In genomic region chr1:197917553-197917812, GRCh38 we compare ENCODE assay signal across 8 cellular contexts. TPM values are rescaled to one million over a fixed set of nuclear protein-coding genes. Genes with fewer than 3 reads are reported as not detected.
DNase-seq lines count a peak whose midpoint lies in the region; ATAC-seq lines count a peak whose summit lies in the region.

No MANE protein-coding gene starts in this region.

- H3K4me1 Mint-ChIP-seq in T-cell, result peaks cover 76 to 82% (median 80%) of the 10 kb centered on the region in 3 donors
- H3K4me1 Mint-ChIP-seq in stimulated activated effector memory CD8-positive, alpha-beta T cell treated with anti-CD3 and anti-CD28 coated beads, Interleukin-12 subunit alpha, Interleukin-12 subunit beta, amount 100 ng/mL, for 72 hours, result peaks cover 78% of the 10 kb centered on the region

- peaks cover 99 to 100% of the 10 kb centered on the region in 2 donors for H3K27me3 Mint-ChIP-seq in T-cell

- intact Hi-C loops in left ventricle myocardium superior (cut with micrococcal nuclease), result no loop called here

- H3K9me3 Mint-ChIP-seq in T-cell, result no peaks in the 10 kb centered on the region
- H3K9me3 Mint-ChIP-seq in stimulated activated effector memory CD8-positive, alpha-beta T cell treated with anti-CD3 and anti-CD28 coated beads, Interleukin-12 subunit alpha, Interleukin-12 subunit beta, amount 100 ng/mL, for 72 hours, result no peaks in the 10 kb centered on the region

- POLR2A ChIA-PET in T-cell (lab: Charles Lee), result no interaction called here

- ATAC-seq in T-cell (replicated peaks in 1 of 4) (peak in 1 of 4 experiments; percentile 18), left ventricle myocardium superior (peak; percentile 10)
- no peak for ATAC-seq in stimulated activated effector memory CD8-positive, alpha-beta T cell treated with anti-CD3 and anti-CD28 coated beads, Interleukin-12 subunit alpha, Interleukin-12 subunit beta, amount 100 ng/mL, for 72 hours

- DNase-seq in SIG-M5 treated with dmso at 0.1 percent for 504 hours (lab: John Stamatoyannopoulos, UW; ENCODE audit: unreplicated experiment) (peak; percentile 32), SIG-M5 (lab: John Stamatoyannopoulos, UW) (no peak), T-cell (no peak), left ventricle myocardium superior (no peak), AG08396 (ENCODE audit: low spot score) (no peak), NCI-H82 (lab: John Stamatoyannopoulos, UW) (no peak)
- no peak for DNase-seq in stimulated activated effector memory CD8-positive, alpha-beta T cell treated with anti-CD3 and anti-CD28 coated beads, Interleukin-12 subunit alpha, Interleukin-12 subunit beta, amount 100 ng/mL, for 72 hours (ENCODE audit: low spot score in 2 of 2)
- no peak for DNase-seq in stimulated activated CD4-positive, alpha-beta T cell treated with anti-CD3 and anti-CD28 coated beads, Interleukin-12 subunit alpha, Interleukin-12 subunit beta, amount 100 ng/mL, for 4 hours

- peak overlapping the region; percentile 64 to 71 (median 67) for H3K4me3 Mint-ChIP-seq in T-cell
- peak overlapping the region; percentile 75 for H3K4me3 Mint-ChIP-seq in stimulated activated effector memory CD8-positive, alpha-beta T cell treated with anti-CD3 and anti-CD28 coated beads, Interleukin-12 subunit alpha, Interleukin-12 subunit beta, amount 100 ng/mL, for 72 hours

- peak overlapping the region in 1 of 2 donors; percentile 37 for H3K27ac Mint-ChIP-seq in T-cell
- H3K27ac Mint-ChIP-seq in stimulated activated effector memory CD8-positive, alpha-beta T cell treated with anti-CD3 and anti-CD28 coated beads, Interleukin-12 subunit alpha, Interleukin-12 subunit beta, amount 100 ng/mL, for 72 hours, result no peak overlapping the region

- CTCF ChIA-PET in T-cell (lab: Charles Lee), result interaction anchor here (1.1 to 1.5 kb wide), 2 partner anchors 9 to 396 kb away, joined by 3 read pairs; no protein-coding TSS in a partner anchor

- H3K36me3 Mint-ChIP-seq in T-cell, result no peaks in the 10 kb centered on the region
- H3K36me3 Mint-ChIP-seq in stimulated activated effector memory CD8-positive, alpha-beta T cell treated with anti-CD3 and anti-CD28 coated beads, Interleukin-12 subunit alpha, Interleukin-12 subunit beta, amount 100 ng/mL, for 72 hours, result peaks cover 5% of the 10 kb centered on the region

RNA-seq across cellular contexts. Expression of gene LHX9, which starts 0.3 kb away (rescaled TPM):
- total RNA-seq in T-cell (not detected), left ventricle myocardium superior (0.27 TPM)

RNA-seq across cellular contexts. Expression of gene C1orf53, which starts 15.1 kb away (rescaled TPM):
- not detected for total RNA-seq in T-cell
- 4.9 TPM for total RNA-seq in left ventricle myocardium superior
